Comparison of ENCODE assay signal across 18 cellular contexts in genomic region chr18:58150772-58151171, GRCh38.
DNase-seq lines count a peak whose midpoint lies in the region; ATAC-seq and TF ChIP-seq lines count a peak whose summit lies in the region.
"Had no signal": no experiment of that assay in that cellular context is flagged by ENCODE, and none has a peak within 500 bp of the region (broad histone marks: within the 10 kb centered on the region; RNA-seq: fewer than 3 reads in every experiment).

No MANE protein-coding gene starts in this region.

- no peaks in the 10 kb centered on the region for H3K27me3 ChIP-seq in OCI-LY3 (ENCODE audit: low read depth, low read length)
- no peaks in the 10 kb centered on the region for H3K27me3 ChIP-seq in right lobe of liver
- H3K27me3 ChIP-seq in prostate gland (replicated peaks; ENCODE audit: insufficient read depth), result no peaks in the 10 kb centered on the region
- H3K27me3 ChIP-seq: BLaER1 treated with 17β-estradiol and CSF1 and Interleukin-3, amounts not matched to agents 10 nM and 100 nM had no signal

- no CpG with 5 or more reads among the region's 4 CpGs for WGBS in right lobe of liver (ENCODE audit: insufficient coverage, low coverage, low lambda C conversion rate, missing lambda C conversion rate)
- WGBS in prostate gland, result 89% methylated on average over 4 of the region's 4 CpGs

- peak overlapping the region; percentile 91 for H3K4me2 ChIP-seq in OCI-LY3 (ENCODE audit: low read length)
- H3K4me2 ChIP-seq: BLaER1 treated with 17β-estradiol and CSF1 and Interleukin-3, amounts not matched to agents 10 nM and 100 nM; GM23338 had no signal

- ATAC-seq in right lobe of liver, result peak; percentile 59 to 85 (median 64)
- ATAC-seq: GM23338 had no signal

- H3K79me2 ChIP-seq in OCI-LY3 (ENCODE audit: low read length), result peaks cover 85% of the 10 kb centered on the region

- in situ Hi-C loops in G401 (cut with HindIII; ENCODE audit: low sequenced_read_pairs), result no loop called here

- H3K9me3 ChIP-seq in OCI-LY3 (ENCODE audit: insufficient read depth, low read length) (no peaks in the 10 kb centered on the region), right lobe of liver (no peaks in the 10 kb centered on the region), prostate gland (no peaks in the 10 kb centered on the region)

- no peak for DNase-seq in right lobe of liver
- no peak for DNase-seq in prostate gland (ENCODE audit: low spot score)
- no peak for DNase-seq in activated naive CD4-positive, alpha-beta T cell treated with Interleukin-2 at 50 U/mL for 16 hours
- no peak for DNase-seq in G401 (ENCODE audit: low spot score)
- no peak for DNase-seq in foreskin melanocyte
- DNase-seq: CD4-positive, CD25-positive, alpha-beta regulatory T cell; CD8-positive, alpha-beta memory T cell; COR-L47; DMS 273 treated with DMSO at 0.1 percent for 48 hours; DMS53; DND-41; EL; HCEC 1CT; IMR-90 had no signal

- H3K4me3 ChIP-seq in OCI-LY3 (ENCODE audit: low read length), result no peak overlapping the region
- no peak overlapping the region for H3K4me3 ChIP-seq in right lobe of liver
- H3K4me3 ChIP-seq in prostate gland, result peak overlapping the region; percentile 16 to 25
- H3K4me3 ChIP-seq: BLaER1 treated with 17β-estradiol and CSF1 and Interleukin-3, amounts not matched to agents 10 nM and 100 nM; GM23338 had no signal

- H3K4me1 ChIP-seq in OCI-LY3 (ENCODE audit: low read length), result peaks cover 53% of the 10 kb centered on the region
- peaks cover 0 to 11% (median 0%) of the 10 kb centered on the region in 4 donors for H3K4me1 ChIP-seq in right lobe of liver
- H3K4me1 ChIP-seq in prostate gland (replicated peaks), result peaks cover 4% of the 10 kb centered on the region

- H4K20me1 ChIP-seq in OCI-LY3 (ENCODE audit: insufficient read depth, low read length), result 0 out of 2 replicates have a peak, but pooled peaks cover 3% of the 10 kb centered on the region

- H3K36me3 ChIP-seq in OCI-LY3 (replicated peaks; ENCODE audit: low read depth, low read length) (no peaks in the 10 kb centered on the region), right lobe of liver (no peaks in the 10 kb centered on the region), prostate gland (no peaks in the 10 kb centered on the region)
- H3K36me3 ChIP-seq: BLaER1 treated with 17β-estradiol and CSF1 and Interleukin-3, amounts not matched to agents 10 nM and 100 nM had no signal

- no peak overlapping the region for H2AFZ ChIP-seq in OCI-LY3 (ENCODE audit: low read depth, low read length)
- H2AFZ ChIP-seq: GM23338 had no signal

- intact Hi-C loops in right lobe of liver (cut with DNase I) (loop anchor here in 1 of 2 donors (10.0 kb wide), 1 partner anchor 174 kb away; no protein-coding TSS in a partner anchor), prostate gland (cut with DNase I) (no loop called here)

- peak overlapping the region; percentile 94 for H3K27ac ChIP-seq in C4-2B
- H3K27ac ChIP-seq in OCI-LY3 (ENCODE audit: low read length), result no peak overlapping the region
- no peak overlapping the region for H3K27ac ChIP-seq in right lobe of liver
- H3K27ac ChIP-seq in prostate gland, result peak overlapping the region; percentile 38 to 47
- H3K27ac ChIP-seq: BLaER1 treated with 17β-estradiol and CSF1 and Interleukin-3, amounts not matched to agents 10 nM and 100 nM had no signal

- TF ChIP-seq CTCF in C4-2B (conservative IDR thresholded peaks at IDR 0.05) (no peak), OCI-LY3 (IDR thresholded peaks at IDR 0.05; ENCODE audit: low read depth, low read length) (no peak), right lobe of liver (IDR thresholded peaks at IDR 0.05) (no peak), prostate gland (IDR thresholded peaks at IDR 0.05) (no peak)

- TF ChIP-seq POLR2A in right lobe of liver (IDR thresholded peaks at IDR 0.05) (no peak), prostate gland (IDR thresholded peaks at IDR 0.05) (no peak)

- H3K9ac ChIP-seq in OCI-LY3 (ENCODE audit: low read length), result no peak overlapping the region
- H3K9ac ChIP-seq: BLaER1 treated with 17β-estradiol and CSF1 and Interleukin-3, amounts not matched to agents 10 nM and 100 nM had no signal

Comparison
In these comparisons a context has a peak if more than half of its experiments do, and no peak if none do; other contexts are left out.
1. H3K27ac ChIP-seq: peak in C4-2B (single experiment) and prostate gland (2 of 2); none in OCI-LY3 (single experiment) and right lobe of liver (0 of 3).
2. H3K4me3 ChIP-seq: peak in prostate gland (2 of 2); none in OCI-LY3 (single experiment) and right lobe of liver (0 of 3).